8 cellular contexts compared by ENCODE assay signal in genomic region chr15:52021128-52021671, GRCh38. TPM values are rescaled to one million over a fixed set of nuclear protein-coding genes. Genes with fewer than 3 reads are reported as not detected.
DNase-seq lines count a peak whose midpoint lies in the region.

No MANE protein-coding gene starts in this region.

- H3K9me3 ChIP-seq in mucosa of stomach (ENCODE audit: control insufficient read depth, low read length): no peaks in the 10 kb centered on the region

- H3K36me3 ChIP-seq in mucosa of stomach (ENCODE audit: control insufficient read depth, insufficient read depth, low read length): no peaks in the 10 kb centered on the region

- peak overlapping the region; percentile 84 for H3K9ac ChIP-seq in mucosa of stomach (ENCODE audit: low read length)

- no peaks in the 10 kb centered on the region for H3K27me3 ChIP-seq in mucosa of stomach (ENCODE audit: control insufficient read depth, insufficient read depth, low read length)

- peaks cover 19% of the 10 kb centered on the region for H3K4me1 ChIP-seq in mucosa of stomach (ENCODE audit: control insufficient read depth, insufficient read depth, low read length)

- H3K4me3 ChIP-seq in mucosa of stomach (ENCODE audit: low read length): no peak overlapping the region

- DNase-seq in NCI-H510A treated with DMSO at 0.1 percent for 48 hours (lab: John Stamatoyannopoulos, UW) (peak; percentile 17), NCI-H510A (lab: John Stamatoyannopoulos, UW) (no peak), MV-4-11 (lab: John Stamatoyannopoulos, UW) (peak; percentile 87), ureter (ENCODE audit: low spot score) (no peak)
- DNase-seq in activated CD4-positive, alpha-beta T cell treated with anti-CD3 and anti-CD28 coated beads, Interleukin-2, amount 50 U/mL, for 4 hours: peak; percentile 61 to 71
- DNase-seq in effector CD8-positive, alpha-beta T cell (lab: John Stamatoyannopoulos, UW): peak; percentile 29
- peak; percentile 25 to 34 for DNase-seq in stimulated activated CD8-positive, alpha-beta memory T cell treated with anti-CD3 and anti-CD28 coated beads, Interleukin-7, amount 100 ng/mL, for 1 hour (ENCODE audit: low read depth in 2 of 2)

RNA-seq across cellular contexts. Expression of gene MAPK6, which starts 2.2 kb away (rescaled TPM):
- total RNA-seq in ureter: 31.9 TPM

RNA-seq across cellular contexts. Expression of gene LEO1, which starts 49.6 kb away (rescaled TPM):
- 23.1 TPM for total RNA-seq in ureter

Comparison
In these comparisons a context has a peak if more than half of its experiments do, and no peak if none do; other contexts are left out.
1. DNase-seq: peak in NCI-H510A treated with DMSO at 0.1 percent for 48 hours (single experiment), MV-4-11 (single experiment), activated CD4-positive, alpha-beta T cell treated with anti-CD3 and anti-CD28 coated beads, Interleukin-2, amount 50 U/mL, for 4 hours (2 of 2), effector CD8-positive, alpha-beta T cell (single experiment) and stimulated activated CD8-positive, alpha-beta memory T cell treated with anti-CD3 and anti-CD28 coated beads, Interleukin-7, amount 100 ng/mL, for 1 hour (2 of 2); none in NCI-H510A (single experiment) and ureter (single experiment).